21 cellular contexts compared by ENCODE assay signal in genomic region chr15:36291501-36291900, GRCh38.
"Had no signal": no experiment of that assay in that cellular context is flagged by ENCODE, and none has a peak within 500 bp of the region (broad histone marks: within the 10 kb centered on the region; RNA-seq: fewer than 3 reads in every experiment).

No MANE protein-coding gene starts in this region.

- H3K4me3 ChIP-seq: esophagus squamous epithelium, left ventricle myocardium inferior, lower lobe of right lung, pancreas, suprapubic skin, thyroid gland had no signal

- H3K27ac Mint-ChIP-seq: immature natural killer cell, memory B cell, naive B cell, nephron, progenitor cell of endocrine pancreas, type B pancreatic cell had no signal

- H3K36me3 Mint-ChIP-seq: immature natural killer cell, memory B cell, naive B cell, type B pancreatic cell had no signal

- H3K4me3 Mint-ChIP-seq: immature natural killer cell, memory B cell, naive B cell, nephron, type B pancreatic cell had no signal

- H3K9me3 Mint-ChIP-seq: memory B cell, nephron had no signal

- H3K27me3 Mint-ChIP-seq: naive B cell, progenitor cell of endocrine pancreas had no signal

- DNase-seq: dermis blood vessel endothelial cell; esophagus squamous epithelium; foreskin keratinocyte; immature natural killer cell; kidney; left cardiac atrium; left ventricle myocardium inferior; lower lobe of right lung; naive B cell; occipital lobe; pancreas; right cardiac atrium; small intestine; stimulated activated CD4-positive, alpha-beta T cell treated with anti-CD3 and anti-CD28 coated beads, Interleukin-12 subunit alpha, Interleukin-12 subunit beta, amount 100 ng/mL, for 4 hours; stimulated activated naive CD4-positive, alpha-beta T cell treated with Interleukin-2 at 50 U/mL for 16 hours; thyroid gland had no signal

- ATAC-seq: foreskin keratinocyte, left cardiac atrium, lower lobe of right lung, pancreas, right cardiac atrium had no signal

- H3K4me1 Mint-ChIP-seq: immature natural killer cell, memory B cell, naive B cell had no signal
